In the genomic region with DNA sequence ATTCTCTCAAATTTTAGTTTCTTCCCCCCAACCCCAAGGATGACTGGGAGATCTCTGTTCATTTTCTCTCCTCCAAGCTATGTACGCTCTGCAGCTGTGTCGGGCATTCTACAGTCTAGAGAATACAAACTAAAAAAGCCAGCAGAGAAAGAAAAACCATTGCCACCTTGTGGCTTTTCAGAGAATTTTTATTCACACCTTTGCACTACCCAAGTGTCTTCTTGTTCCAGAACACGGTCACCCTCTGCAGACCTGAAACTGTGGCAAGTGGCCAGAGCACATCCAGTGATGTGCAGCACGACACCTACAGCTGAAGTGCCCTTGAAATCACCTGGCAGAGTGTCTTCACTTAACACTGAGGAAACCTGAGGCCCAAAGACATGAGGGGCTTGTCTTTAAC, we compare ENCODE assay signal across 8 cellular contexts.
DNase-seq lines count a peak whose midpoint lies in the region; ATAC-seq and TF ChIP-seq lines count a peak whose summit lies in the region.

No MANE protein-coding gene starts in this region.

- intact Hi-C loops in stomach (cut with DNase I; ENCODE audit: low total_unique reads) = loop anchor here (10.0 kb wide), 1 partner anchor 77 kb away; no protein-coding TSS in a partner anchor

- TF ChIP-seq CTCF in HFF-Myc (IDR thresholded peaks at IDR 0.05; ENCODE audit: low read depth, low read length, missing control alignments) (peak; percentile 13), stomach (IDR thresholded peaks at IDR 0.05) (peak in 4 of 7 experiments; percentile 12 to 31 (median 21))

- ATAC-seq in HG02884 (IDR thresholded peaks at IDR 0.05; ENCODE audit: unreplicated experiment) = no peak

- 27 to 64% (median 50%) methylated on average over 2 to 4 of the region's 4 CpGs for WGBS in stomach, 5 donors

- H3K4me3 ChIP-seq in HFF-Myc (replicated peaks; ENCODE audit: low read depth, low read length) (no peak overlapping the region), stomach (no peak overlapping the region)

- TF ChIP-seq POLR2A in stomach (IDR thresholded peaks at IDR 0.05) = no peak

- H3K4me1 ChIP-seq in stomach = no peaks in the 10 kb centered on the region

- H3K9me3 ChIP-seq in stomach = no peaks in the 10 kb centered on the region

- TF ChIP-seq EP300 in stomach (IDR thresholded peaks at IDR 0.05) = no peak

- H3K36me3 ChIP-seq in stomach = peaks cover 0 to 9% (median 7%) of the 10 kb centered on the region in 4 donors

- no peak overlapping the region for H3K27ac ChIP-seq in stomach

- peaks cover 0 to 1% (median 0%) of the 10 kb centered on the region in 3 donors for H3K27me3 ChIP-seq in stomach

- DNase-seq in DMS53 (lab: John Stamatoyannopoulos, UW) (peak; percentile 63), HFF-Myc (ENCODE audit: extremely low read depth, low read depth) (no peak), SW480 (ENCODE audit: low spot score) (peak; percentile 22), globus pallidus (ENCODE audit: low spot score) (peak; percentile 16), stomach (no peak)
- DNase-seq in activated effector memory CD4-positive, alpha-beta T cell treated with Interleukin-2 at 50 U/mL for 16 hours = no peak
- no peak for DNase-seq in effector CD8-positive, alpha-beta T cell (lab: John Stamatoyannopoulos, UW)

Comparison
In these comparisons a context has a peak if more than half of its experiments do, and no peak if none do; other contexts are left out.
1. DNase-seq: peak in DMS53 (single experiment), SW480 (single experiment) and globus pallidus (single experiment); none in HFF-Myc (single experiment), stomach (single experiment), activated effector memory CD4-positive, alpha-beta T cell treated with Interleukin-2 at 50 U/mL for 16 hours (single experiment) and effector CD8-positive, alpha-beta T cell (single experiment).